Comparison of ENCODE assay signal across 17 cellular contexts in the genomic region with DNA sequence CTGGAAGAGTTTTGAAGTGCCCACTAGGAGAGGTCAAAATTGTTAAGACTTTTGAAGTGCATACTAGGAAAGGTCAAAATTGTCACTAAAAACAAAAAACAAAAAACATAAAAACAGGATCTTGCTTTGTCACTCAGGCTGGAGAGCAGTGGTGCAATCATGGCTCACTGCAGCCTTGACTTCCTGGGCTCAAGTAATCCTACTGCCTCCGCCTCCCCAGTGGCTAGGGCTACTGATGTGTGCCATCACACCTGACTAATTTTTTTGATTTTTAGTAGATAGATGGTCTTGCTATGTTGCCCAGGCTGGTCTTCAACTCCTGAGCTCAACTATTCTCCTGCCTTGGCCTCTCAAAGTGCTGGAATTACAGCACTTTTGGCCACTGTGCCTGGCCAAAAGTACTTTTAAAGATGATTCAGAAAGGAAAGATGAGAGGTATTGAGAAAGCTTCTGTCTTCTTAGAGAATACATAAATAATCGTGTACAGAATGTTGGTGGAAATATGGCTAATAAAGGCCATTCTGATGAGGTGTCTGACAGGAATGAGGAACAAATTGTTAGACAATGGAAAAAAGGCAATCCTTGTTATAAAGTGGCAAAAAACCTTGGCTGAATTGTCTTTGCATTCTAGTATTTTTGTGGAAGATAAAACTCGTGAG. TPM values are rescaled to one million over a fixed set of nuclear protein-coding genes. Genes with fewer than 3 reads are reported as not detected.
DNase-seq lines count a peak whose midpoint lies in the region; ATAC-seq and TF ChIP-seq lines count a peak whose summit lies in the region.
"Had no signal": no experiment of that assay in that cellular context is flagged by ENCODE, and none has a peak within 500 bp of the region (broad histone marks: within the 10 kb centered on the region; RNA-seq: fewer than 3 reads in every experiment).

No MANE protein-coding gene starts in this region.

- no peaks in the 10 kb centered on the region for H3K36me3 ChIP-seq in RWPE2 (ENCODE audit: low read depth)
- H3K36me3 ChIP-seq: colonic mucosa had no signal

- H3K27ac ChIP-seq in RWPE2 (ENCODE audit: poor library complexity, severe bottlenecking) = peak overlapping the region; percentile 75
- H3K27ac ChIP-seq in caudate nucleus (ENCODE audit: low read depth, low read length) = no peak overlapping the region
- H3K27ac ChIP-seq: BLaER1 treated with 17β-estradiol and CSF1 and Interleukin-3, amounts not matched to agents 10 nM and 100 nM; colonic mucosa; KMS-11 had no signal

- ATAC-seq in RWPE2 (ENCODE audit: low read depth) = peak; percentile 88
- peak; percentile 64 for ATAC-seq in omental fat pad (ENCODE audit: low FRiP score)
- ATAC-seq: activated CD8-positive, alpha-beta T cell treated with anti-CD3 and anti-CD28 coated beads for 36 hours; activated naive CD8-positive, alpha-beta T cell treated with anti-CD3 and anti-CD28 coated beads, Interleukin-2, amount 50 U/mL, for 24 hours; activated T-cell treated with anti-CD3 and anti-CD28 coated beads, Interleukin-2, amount 50 U/mL, for 72 hours; left cardiac atrium had no signal

- no peaks in the 10 kb centered on the region for H3K27me3 ChIP-seq in RWPE2 (ENCODE audit: insufficient read depth, poor library complexity, severe bottlenecking)
- H3K27me3 ChIP-seq: BLaER1 treated with 17β-estradiol and CSF1 and Interleukin-3, amounts not matched to agents 10 nM and 100 nM; colonic mucosa had no signal

- DNase-seq in ELR (ENCODE audit: low read depth) (peak; percentile 64), RWPE2 (ENCODE audit: low spot score) (no peak), fibroblast of gingiva (ENCODE audit: low read depth) (peak; percentile 92), omental fat pad (ENCODE audit: low spot score) (no peak), caudate nucleus (lab: John Stamatoyannopoulos, UW) (no peak), GF-D8 (lab: John Stamatoyannopoulos, UW) (no peak), SHP77 (lab: John Stamatoyannopoulos, UW) (no peak)
- DNase-seq in stimulated activated CD4-positive, alpha-beta T cell treated with anti-CD3 and anti-CD28 coated beads, Interleukin-12 subunit alpha, Interleukin-12 subunit beta, amount 100 ng/mL, for 4 hours = no peak
- DNase-seq: activated CD8-positive, alpha-beta T cell treated with anti-CD3 and anti-CD28 coated beads for 36 hours; activated naive CD8-positive, alpha-beta T cell treated with anti-CD3 and anti-CD28 coated beads, Interleukin-2, amount 50 U/mL, for 24 hours; activated T-cell treated with anti-CD3 and anti-CD28 coated beads, Interleukin-2, amount 50 U/mL, for 72 hours; colonic mucosa; left cardiac atrium; occipital lobe; stimulated activated CD4-positive, alpha-beta T cell treated with anti-CD3 and anti-CD28 coated beads, Interleukin-4, amount 100 ng/mL, for 4 hours had no signal

- no peak overlapping the region for H3K4me3 ChIP-seq in RWPE2 (ENCODE audit: severe bottlenecking)
- H3K4me3 ChIP-seq: BLaER1 treated with 17β-estradiol and CSF1 and Interleukin-3, amounts not matched to agents 10 nM and 100 nM; colonic mucosa had no signal

- H3K4me1 ChIP-seq in RWPE2 (ENCODE audit: insufficient read depth, poor library complexity, severe bottlenecking) = peaks cover 27% of the 10 kb centered on the region
- H3K4me1 ChIP-seq: colonic mucosa had no signal

- no peak for TF ChIP-seq CTCF in RWPE2 (IDR thresholded peaks at IDR 0.05; ENCODE audit: poor library complexity, severe bottlenecking)
- TF ChIP-seq CTCF in omental fat pad (IDR thresholded peaks at IDR 0.05) = no peak

- H3K9me3 ChIP-seq in RWPE2 (ENCODE audit: severe bottlenecking) = no peaks in the 10 kb centered on the region
- H3K9me3 ChIP-seq: colonic mucosa had no signal

RNA-seq across cellular contexts. Expression of a gene that starts 43.3 kb away (rescaled TPM):
- total RNA-seq in omental fat pad = 10 to 100 TPM; 17.7 to 30.1 (median 23.0) TPM

Comparison
In these comparisons a context has a peak if more than half of its experiments do, and no peak if none do; other contexts are left out.
1. DNase-seq: peak in ELR (single experiment) and fibroblast of gingiva (single experiment); none in RWPE2 (single experiment), omental fat pad (single experiment), caudate nucleus (0 of 61), stimulated activated CD4-positive, alpha-beta T cell treated with anti-CD3 and anti-CD28 coated beads, Interleukin-12 subunit alpha, Interleukin-12 subunit beta, amount 100 ng/mL, for 4 hours (single experiment), GF-D8 (single experiment) and SHP77 (0 of 2).